In genomic region chr7:135939268-135939667, GRCh38 we compare ENCODE assay signal across 1 cellular context.
TF ChIP-seq lines count a peak whose summit lies in the region.

No MANE protein-coding gene starts in this region.

TF ChIP-seq in K562, 482 proteins besides CTCF, POLR2A, EP300 and RAD21 (continued from another document and continues in another):
- TF ChIP-seq, protein P1, sequence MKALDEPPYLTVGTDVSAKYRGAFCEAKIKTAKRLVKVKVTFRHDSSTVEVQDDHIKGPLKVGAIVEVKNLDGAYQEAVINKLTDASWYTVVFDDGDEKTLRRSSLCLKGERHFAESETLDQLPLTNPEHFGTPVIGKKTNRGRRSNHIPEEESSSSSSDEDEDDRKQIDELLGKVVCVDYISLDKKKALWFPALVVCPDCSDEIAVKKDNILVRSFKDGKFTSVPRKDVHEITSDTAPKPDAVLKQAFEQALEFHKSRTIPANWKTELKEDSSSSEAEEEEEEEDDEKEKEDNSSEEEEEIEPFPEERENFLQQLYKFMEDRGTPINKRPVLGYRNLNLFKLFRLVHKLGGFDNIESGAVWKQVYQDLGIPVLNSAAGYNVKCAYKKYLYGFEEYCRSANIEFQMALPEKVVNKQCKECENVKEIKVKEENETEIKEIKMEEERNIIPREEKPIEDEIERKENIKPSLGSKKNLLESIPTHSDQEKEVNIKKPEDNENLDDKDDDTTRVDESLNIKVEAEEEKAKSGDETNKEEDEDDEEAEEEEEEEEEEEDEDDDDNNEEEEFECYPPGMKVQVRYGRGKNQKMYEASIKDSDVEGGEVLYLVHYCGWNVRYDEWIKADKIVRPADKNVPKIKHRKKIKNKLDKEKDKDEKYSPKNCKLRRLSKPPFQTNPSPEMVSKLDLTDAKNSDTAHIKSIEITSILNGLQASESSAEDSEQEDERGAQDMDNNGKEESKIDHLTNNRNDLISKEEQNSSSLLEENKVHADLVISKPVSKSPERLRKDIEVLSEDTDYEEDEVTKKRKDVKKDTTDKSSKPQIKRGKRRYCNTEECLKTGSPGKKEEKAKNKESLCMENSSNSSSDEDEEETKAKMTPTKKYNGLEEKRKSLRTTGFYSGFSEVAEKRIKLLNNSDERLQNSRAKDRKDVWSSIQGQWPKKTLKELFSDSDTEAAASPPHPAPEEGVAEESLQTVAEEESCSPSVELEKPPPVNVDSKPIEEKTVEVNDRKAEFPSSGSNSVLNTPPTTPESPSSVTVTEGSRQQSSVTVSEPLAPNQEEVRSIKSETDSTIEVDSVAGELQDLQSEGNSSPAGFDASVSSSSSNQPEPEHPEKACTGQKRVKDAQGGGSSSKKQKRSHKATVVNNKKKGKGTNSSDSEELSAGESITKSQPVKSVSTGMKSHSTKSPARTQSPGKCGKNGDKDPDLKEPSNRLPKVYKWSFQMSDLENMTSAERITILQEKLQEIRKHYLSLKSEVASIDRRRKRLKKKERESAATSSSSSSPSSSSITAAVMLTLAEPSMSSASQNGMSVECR (CRISPR knock-in tag; IDR thresholded peaks at IDR 0.05): no peak
- peak; percentile 63 for TF ChIP-seq ARID1B (IDR thresholded peaks at IDR 0.05)
- TF ChIP-seq, protein P2, sequence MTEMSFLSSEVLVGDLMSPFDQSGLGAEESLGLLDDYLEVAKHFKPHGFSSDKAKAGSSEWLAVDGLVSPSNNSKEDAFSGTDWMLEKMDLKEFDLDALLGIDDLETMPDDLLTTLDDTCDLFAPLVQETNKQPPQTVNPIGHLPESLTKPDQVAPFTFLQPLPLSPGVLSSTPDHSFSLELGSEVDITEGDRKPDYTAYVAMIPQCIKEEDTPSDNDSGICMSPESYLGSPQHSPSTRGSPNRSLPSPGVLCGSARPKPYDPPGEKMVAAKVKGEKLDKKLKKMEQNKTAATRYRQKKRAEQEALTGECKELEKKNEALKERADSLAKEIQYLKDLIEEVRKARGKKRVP (CRISPR knock-in tag; IDR thresholded peaks at IDR 0.05): no peak; the same call in 1 of the 2 replicates
- no peak for TF ChIP-seq CC2D1A (IDR thresholded peaks at IDR 0.05)
- no peak for TF ChIP-seq KAT2B (IDR thresholded peaks at IDR 0.05; ENCODE audit: low read depth, low read length)
- TF ChIP-seq ZNF311 (CRISPR knock-in tag; IDR thresholded peaks at IDR 0.05): no peak
- TF ChIP-seq BRD4 (IDR thresholded peaks at IDR 0.05): no peak
- TF ChIP-seq ESRRA (IDR thresholded peaks at IDR 0.05; ENCODE audit: borderline replicate concordance, low read depth): no peak
- no peak for TF ChIP-seq NFXL1 (CRISPR knock-in tag; IDR thresholded peaks at IDR 0.05)
- no peak for TF ChIP-seq ZNF609 (CRISPR knock-in tag; IDR thresholded peaks at IDR 0.05; ENCODE audit: borderline replicate concordance)
- TF ChIP-seq LEF1 (IDR thresholded peaks at IDR 0.05): peak; percentile 35; the same call in 1 of the 2 replicates
- TF ChIP-seq ZNF263 (CRISPR knock-in tag; IDR thresholded peaks at IDR 0.05; ENCODE audit: borderline replicate concordance): no peak
- no peak; the same call in 1 of the 2 replicates for TF ChIP-seq NR2C1 (IDR thresholded peaks at IDR 0.05)
- TF ChIP-seq NR2C1 (tag; IDR thresholded peaks at IDR 0.05): no peak
- no peak for TF ChIP-seq HDAC6 (IDR thresholded peaks at IDR 0.05; ENCODE audit: low read depth, low read length)
- TF ChIP-seq MEIS2 (IDR thresholded peaks at IDR 0.05; ENCODE audit: partially characterized antibody): no peak
- TF ChIP-seq U2AF2 (optimal IDR thresholded peaks at IDR 0.05; ENCODE audit: low read depth, low read length): no peak
- TF ChIP-seq CBFA2T3 (IDR thresholded peaks at IDR 0.05): peak; percentile 75
- no peak for TF ChIP-seq PHF21A (IDR thresholded peaks at IDR 0.05; ENCODE audit: borderline replicate concordance, low read depth)
- no peak for TF ChIP-seq RBFOX2 (IDR thresholded peaks at IDR 0.05; ENCODE audit: low read depth, low read length)
- no peak for TF ChIP-seq CHD2 (IDR thresholded peaks at IDR 0.05; ENCODE audit: low read depth, low read length)
- no peak for TF ChIP-seq NFIX (CRISPR knock-in tag; IDR thresholded peaks at IDR 0.05; ENCODE audit: low read depth)
- no peak for TF ChIP-seq DIDO1 (tag; IDR thresholded peaks at IDR 0.05; ENCODE audit: low read depth)
- TF ChIP-seq TFAM (CRISPR knock-in tag; conservative IDR thresholded peaks at IDR 0.05): no peak
- no peak for TF ChIP-seq NCOA4 (IDR thresholded peaks at IDR 0.05; ENCODE audit: partially characterized antibody)
- TF ChIP-seq ZNF23 (CRISPR knock-in tag; IDR thresholded peaks at IDR 0.05): no peak
- no peak for TF ChIP-seq ZNF134 (CRISPR knock-in tag; conservative IDR thresholded peaks at IDR 0.05)
- TF ChIP-seq HDAC2 (IDR thresholded peaks at IDR 0.05): no peak
- TF ChIP-seq STAT5B (CRISPR knock-in tag; IDR thresholded peaks at IDR 0.05): no peak
- no peak for TF ChIP-seq HNRNPH1 (optimal IDR thresholded peaks at IDR 0.05; ENCODE audit: low read depth, low read length)
- no peak for TF ChIP-seq TSC22D4 (tag; IDR thresholded peaks at IDR 0.05)
- TF ChIP-seq CREB3L1 (IDR thresholded peaks at IDR 0.05; ENCODE audit: borderline replicate concordance, low read depth): no peak
- TF ChIP-seq RFX5 (IDR thresholded peaks at IDR 0.05; ENCODE audit: low read depth, low read length): no peak
- TF ChIP-seq ZNF146 (CRISPR knock-in tag; IDR thresholded peaks at IDR 0.05; ENCODE audit: unreplicated experiment): no peak
- TF ChIP-seq SP1 (CRISPR knock-in tag; IDR thresholded peaks at IDR 0.05): no peak
- no peak for TF ChIP-seq TAF15 (IDR thresholded peaks at IDR 0.05; ENCODE audit: low read depth, low read length)
- no peak for TF ChIP-seq RBM14 (IDR thresholded peaks at IDR 0.05; ENCODE audit: borderline replicate concordance, insufficient read depth, low read depth, low read length)
- TF ChIP-seq KDM1A (IDR thresholded peaks at IDR 0.05): peak; percentile 51 to 65; a peak in 1 of 4 replicates
- no peak for TF ChIP-seq ZNF695 (CRISPR knock-in tag; IDR thresholded peaks at IDR 0.05)
- no peak; the same call in 1 of the 2 replicates for TF ChIP-seq GATAD2B (IDR thresholded peaks at IDR 0.05; ENCODE audit: borderline replicate concordance)
- TF ChIP-seq CXXC5 (CRISPR knock-in tag; IDR thresholded peaks at IDR 0.05): 0 out of 2 replicates have a peak, but pooled peaks have one; percentile 39
- TF ChIP-seq SMARCA4 (IDR thresholded peaks at IDR 0.05): peak; percentile 66
- TF ChIP-seq FUS (optimal IDR thresholded peaks at IDR 0.05; ENCODE audit: low read depth, low read length): no peak
- TF ChIP-seq RBM34 (IDR thresholded peaks at IDR 0.05; ENCODE audit: borderline replicate concordance, insufficient read depth, low read length): no peak
- peak; percentile 68 for TF ChIP-seq TCF3 (CRISPR knock-in tag; IDR thresholded peaks at IDR 0.05)
- TF ChIP-seq MCM7 (IDR thresholded peaks at IDR 0.05): no peak
- no peak for TF ChIP-seq MYC (IDR thresholded peaks at IDR 0.05; ENCODE audit: low read depth, low read length)
- TF ChIP-seq MYC (CRISPR knock-in tag; IDR thresholded peaks at IDR 0.05; ENCODE audit: borderline replicate concordance, low read depth): no peak
- 0 out of 2 replicates have a peak, but pooled peaks have one; percentile 70 for TF ChIP-seq ZFP91 (CRISPR knock-in tag; IDR thresholded peaks at IDR 0.05)
- no peak for TF ChIP-seq ZNF57 (CRISPR knock-in tag; IDR thresholded peaks at IDR 0.05)
- peak; percentile 39; the same call in 1 of the 2 replicates for TF ChIP-seq NFRKB (IDR thresholded peaks at IDR 0.05; ENCODE audit: low read depth)
- peak; percentile 42; the same call in 1 of the 2 replicates for TF ChIP-seq NCOA1 (IDR thresholded peaks at IDR 0.05; ENCODE audit: low read depth)
- TF ChIP-seq, protein P3, sequence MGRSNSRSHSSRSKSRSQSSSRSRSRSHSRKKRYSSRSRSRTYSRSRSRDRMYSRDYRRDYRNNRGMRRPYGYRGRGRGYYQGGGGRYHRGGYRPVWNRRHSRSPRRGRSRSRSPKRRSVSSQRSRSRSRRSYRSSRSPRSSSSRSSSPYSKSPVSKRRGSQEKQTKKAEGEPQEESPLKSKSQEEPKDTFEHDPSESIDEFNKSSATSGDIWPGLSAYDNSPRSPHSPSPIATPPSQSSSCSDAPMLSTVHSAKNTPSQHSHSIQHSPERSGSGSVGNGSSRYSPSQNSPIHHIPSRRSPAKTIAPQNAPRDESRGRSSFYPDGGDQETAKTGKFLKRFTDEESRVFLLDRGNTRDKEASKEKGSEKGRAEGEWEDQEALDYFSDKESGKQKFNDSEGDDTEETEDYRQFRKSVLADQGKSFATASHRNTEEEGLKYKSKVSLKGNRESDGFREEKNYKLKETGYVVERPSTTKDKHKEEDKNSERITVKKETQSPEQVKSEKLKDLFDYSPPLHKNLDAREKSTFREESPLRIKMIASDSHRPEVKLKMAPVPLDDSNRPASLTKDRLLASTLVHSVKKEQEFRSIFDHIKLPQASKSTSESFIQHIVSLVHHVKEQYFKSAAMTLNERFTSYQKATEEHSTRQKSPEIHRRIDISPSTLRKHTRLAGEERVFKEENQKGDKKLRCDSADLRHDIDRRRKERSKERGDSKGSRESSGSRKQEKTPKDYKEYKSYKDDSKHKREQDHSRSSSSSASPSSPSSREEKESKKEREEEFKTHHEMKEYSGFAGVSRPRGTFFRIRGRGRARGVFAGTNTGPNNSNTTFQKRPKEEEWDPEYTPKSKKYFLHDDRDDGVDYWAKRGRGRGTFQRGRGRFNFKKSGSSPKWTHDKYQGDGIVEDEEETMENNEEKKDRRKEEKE (IDR thresholded peaks at IDR 0.05; ENCODE audit: borderline replicate concordance in 1 of 2, control insufficient read depth in 1 of 2, low read depth in 2 of 2, low read length in 1 of 2): 0 out of 4 replicates have a peak, but pooled peaks of 1 of the 2 experiments have one; percentile 70
- TF ChIP-seq BRCA1 (IDR thresholded peaks at IDR 0.05): no peak
- no peak for TF ChIP-seq BRCA1 (CRISPR knock-in tag; IDR thresholded peaks at IDR 0.05)
- no peak for TF ChIP-seq PRMT5 (CRISPR knock-in tag; IDR thresholded peaks at IDR 0.05)
- no peak for TF ChIP-seq E2F4 (CRISPR knock-in tag; IDR thresholded peaks at IDR 0.05; ENCODE audit: low read depth)
- TF ChIP-seq FOXP1 (CRISPR knock-in tag; IDR thresholded peaks at IDR 0.05): no peak
- TF ChIP-seq CAMTA2 (CRISPR knock-in tag; conservative IDR thresholded peaks at IDR 0.05): no peak
- no peak; the same call in none of the 2 replicates for TF ChIP-seq GABPA (tag; conservative IDR thresholded peaks at IDR 0.05; ENCODE audit: low read depth)
- no peak for TF ChIP-seq ZNF121 (CRISPR knock-in tag; conservative IDR thresholded peaks at IDR 0.05)
- no peak for TF ChIP-seq ZNF583 (CRISPR knock-in tag; IDR thresholded peaks at IDR 0.05)
